In the genomic region with DNA sequence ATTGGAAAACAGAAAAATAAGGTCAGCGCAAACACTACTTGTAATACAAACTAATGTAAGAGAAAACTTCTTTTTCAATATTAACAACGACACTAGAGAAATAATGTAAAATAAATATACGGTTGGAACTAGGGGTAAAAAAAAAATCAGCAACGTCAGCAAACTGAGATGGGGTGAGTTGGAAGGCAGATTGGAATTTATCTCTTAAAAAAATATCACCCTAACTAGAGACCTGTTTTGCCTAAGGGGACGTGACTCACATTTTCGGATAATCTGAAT, we compare ENCODE assay signal across 8 cellular contexts. TPM values are rescaled to one million over a fixed set of nuclear protein-coding genes. Genes with fewer than 3 reads are reported as not detected.
DNase-seq lines count a peak whose midpoint lies in the region; TF ChIP-seq lines count a peak whose summit lies in the region.

No MANE protein-coding gene starts in this region.

- no peaks in the 10 kb centered on the region for H3K36me3 ChIP-seq in Peyer's patch
- H3K36me3 ChIP-seq in osteoblast (ENCODE audit: insufficient read depth, low read length), result no peaks in the 10 kb centered on the region

- H4K20me1 ChIP-seq in osteoblast (ENCODE audit: insufficient read depth, low read length), result peaks cover 5% of the 10 kb centered on the region

- DNase-seq in Calu3 (no peak), Peyer's patch (no peak), epithelial cell of esophagus (ENCODE audit: low read depth) (no peak), osteoblast (ENCODE audit: insufficient read length, low spot score, missing footprints) (no peak), GM03348 (ENCODE audit: low spot score) (no peak), SKM-1 (lab: John Stamatoyannopoulos, UW; ENCODE audit: unreplicated experiment) (no peak), NCI-H2196 (lab: John Stamatoyannopoulos, UW; ENCODE audit: unreplicated experiment) (no peak), cerebellum (ENCODE audit: low spot score) (no peak)

- H3K4me1 Mint-ChIP-seq in Calu3 (ENCODE audit: low read depth, unreplicated experiment), result no peaks in the 10 kb centered on the region

- peak overlapping the region; percentile 79 for H2AFZ ChIP-seq in osteoblast (ENCODE audit: low read length)

- H3K9me3 ChIP-seq in Peyer's patch (no peaks in the 10 kb centered on the region), osteoblast (ENCODE audit: low read depth, low read length) (no peaks in the 10 kb centered on the region)

- no TSS peak for BruUV-seq in Calu3 (replicated peaks; lab: Mats Ljungman, UMichigan)

- TF ChIP-seq CTCF in Calu3 (IDR thresholded peaks at IDR 0.05; ENCODE audit: unreplicated experiment), result no peak
- TF ChIP-seq CTCF in Peyer's patch (IDR thresholded peaks at IDR 0.05), result no peak
- TF ChIP-seq CTCF in epithelial cell of esophagus (IDR thresholded peaks at IDR 0.05; ENCODE audit: insufficient read depth, low read depth, low read length, missing control alignments), result no peak
- TF ChIP-seq CTCF in osteoblast (IDR thresholded peaks at IDR 0.05; ENCODE audit: extremely low read depth, low read depth, low read length), result no peak

- H3K27ac ChIP-seq in Peyer's patch (peak overlapping the region; percentile 79 to 97 (median 85)), osteoblast (ENCODE audit: low read depth, low read length) (peak overlapping the region; percentile 86)

- H3K79me2 ChIP-seq in osteoblast (ENCODE audit: insufficient read depth, low read length), result peaks cover 44% of the 10 kb centered on the region

- H3K27ac Mint-ChIP-seq in Calu3 (ENCODE audit: unreplicated experiment), result peak overlapping the region; percentile 67

- peaks cover 0 to 8% (median 0%) of the 10 kb centered on the region in 4 donors for H3K4me1 ChIP-seq in Peyer's patch
- peaks cover 18% of the 10 kb centered on the region for H3K4me1 ChIP-seq in osteoblast (ENCODE audit: insufficient read depth, low read length)

- H3K36me3 Mint-ChIP-seq in Calu3 (ENCODE audit: insufficient read depth, unreplicated experiment), result peaks cover 37% of the 10 kb centered on the region

- CTCF ChIA-PET in Calu3 (lab: Charles Lee), result no interaction called here

- no peak for TF ChIP-seq POLR2A in Peyer's patch (IDR thresholded peaks at IDR 0.05)

- H3K4me3 Mint-ChIP-seq in Calu3 (ENCODE audit: low read depth, unreplicated experiment), result peak overlapping the region; percentile 93

- intact Hi-C loops in Calu3 (cut with micrococcal nuclease; ENCODE audit: unreplicated experiment), result loop anchor here (2.0 to 5.0 kb wide), 2 partner anchors 20 to 67 kb away; no protein-coding TSS in a partner anchor

- no peaks in the 10 kb centered on the region for H3K9me3 Mint-ChIP-seq in Calu3 (ENCODE audit: low read depth, unreplicated experiment)

- peak overlapping the region; percentile 70 to 94 (median 73) for H3K4me3 ChIP-seq in Peyer's patch
- peak overlapping the region; percentile 70 for H3K4me3 ChIP-seq in epithelial cell of esophagus (ENCODE audit: low read length)
- H3K4me3 ChIP-seq in osteoblast (ENCODE audit: insufficient read depth, low read length), result peak overlapping the region; percentile 91

- H3K4me2 ChIP-seq in osteoblast (ENCODE audit: insufficient read depth, low read length), result peak overlapping the region; percentile 93

- H3K27me3 ChIP-seq in Peyer's patch (no peaks in the 10 kb centered on the region), osteoblast (ENCODE audit: insufficient read depth, low read length) (no peaks in the 10 kb centered on the region)

- no peaks in the 10 kb centered on the region for H3K27me3 Mint-ChIP-seq in Calu3 (ENCODE audit: unreplicated experiment)

RNA-seq across cellular contexts. Expression of a gene that starts 0.7 kb away (rescaled TPM):
- total RNA-seq in Calu3 (2022) (89.4 and 109 TPM in 2 replicates), Peyer's patch (100 to 1,000 TPM in 2 of 4 donors, 10 to 100 TPM in 2; 61.1 to 579 (median 115) TPM), osteoblast (235 and 242 TPM in 2 replicates), cerebellum (53.7 TPM)
